Comparison of ENCODE assay signal across 1 cellular context in genomic region chr11:70876685-70877084, GRCh38.
TF ChIP-seq lines count a peak whose summit lies in the region.

No MANE protein-coding gene starts in this region.

TF ChIP-seq in WTC11, 78 proteins besides CTCF, POLR2A, EP300 and RAD21 (continued from another document):
- TF ChIP-seq, protein P1, sequence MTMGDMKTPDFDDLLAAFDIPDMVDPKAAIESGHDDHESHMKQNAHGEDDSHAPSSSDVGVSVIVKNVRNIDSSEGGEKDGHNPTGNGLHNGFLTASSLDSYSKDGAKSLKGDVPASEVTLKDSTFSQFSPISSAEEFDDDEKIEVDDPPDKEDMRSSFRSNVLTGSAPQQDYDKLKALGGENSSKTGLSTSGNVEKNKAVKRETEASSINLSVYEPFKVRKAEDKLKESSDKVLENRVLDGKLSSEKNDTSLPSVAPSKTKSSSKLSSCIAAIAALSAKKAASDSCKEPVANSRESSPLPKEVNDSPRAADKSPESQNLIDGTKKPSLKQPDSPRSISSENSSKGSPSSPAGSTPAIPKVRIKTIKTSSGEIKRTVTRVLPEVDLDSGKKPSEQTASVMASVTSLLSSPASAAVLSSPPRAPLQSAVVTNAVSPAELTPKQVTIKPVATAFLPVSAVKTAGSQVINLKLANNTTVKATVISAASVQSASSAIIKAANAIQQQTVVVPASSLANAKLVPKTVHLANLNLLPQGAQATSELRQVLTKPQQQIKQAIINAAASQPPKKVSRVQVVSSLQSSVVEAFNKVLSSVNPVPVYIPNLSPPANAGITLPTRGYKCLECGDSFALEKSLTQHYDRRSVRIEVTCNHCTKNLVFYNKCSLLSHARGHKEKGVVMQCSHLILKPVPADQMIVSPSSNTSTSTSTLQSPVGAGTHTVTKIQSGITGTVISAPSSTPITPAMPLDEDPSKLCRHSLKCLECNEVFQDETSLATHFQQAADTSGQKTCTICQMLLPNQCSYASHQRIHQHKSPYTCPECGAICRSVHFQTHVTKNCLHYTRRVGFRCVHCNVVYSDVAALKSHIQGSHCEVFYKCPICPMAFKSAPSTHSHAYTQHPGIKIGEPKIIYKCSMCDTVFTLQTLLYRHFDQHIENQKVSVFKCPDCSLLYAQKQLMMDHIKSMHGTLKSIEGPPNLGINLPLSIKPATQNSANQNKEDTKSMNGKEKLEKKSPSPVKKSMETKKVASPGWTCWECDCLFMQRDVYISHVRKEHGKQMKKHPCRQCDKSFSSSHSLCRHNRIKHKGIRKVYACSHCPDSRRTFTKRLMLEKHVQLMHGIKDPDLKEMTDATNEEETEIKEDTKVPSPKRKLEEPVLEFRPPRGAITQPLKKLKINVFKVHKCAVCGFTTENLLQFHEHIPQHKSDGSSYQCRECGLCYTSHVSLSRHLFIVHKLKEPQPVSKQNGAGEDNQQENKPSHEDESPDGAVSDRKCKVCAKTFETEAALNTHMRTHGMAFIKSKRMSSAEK (CRISPR knock-in tag; IDR thresholded peaks at IDR 0.05; ENCODE audit: borderline replicate concordance), result no peak
- TF ChIP-seq TEAD4 (CRISPR knock-in tag; IDR thresholded peaks at IDR 0.05) (no peak), PRRX2 (CRISPR knock-in tag; IDR thresholded peaks at IDR 0.05) (no peak), TP53 (CRISPR knock-in tag; IDR thresholded peaks at IDR 0.05) (no peak), CREB1 (CRISPR knock-in tag; IDR thresholded peaks at IDR 0.05) (no peak), ESRRA (CRISPR knock-in tag; IDR thresholded peaks at IDR 0.05; ENCODE audit: borderline replicate concordance) (no peak), GRHL2 (CRISPR knock-in tag; IDR thresholded peaks at IDR 0.05; ENCODE audit: insufficient replicate concordance, severe bottlenecking) (no peak), ZNF121 (CRISPR knock-in tag; IDR thresholded peaks at IDR 0.05) (no peak)
- TF ChIP-seq, protein P2, sequence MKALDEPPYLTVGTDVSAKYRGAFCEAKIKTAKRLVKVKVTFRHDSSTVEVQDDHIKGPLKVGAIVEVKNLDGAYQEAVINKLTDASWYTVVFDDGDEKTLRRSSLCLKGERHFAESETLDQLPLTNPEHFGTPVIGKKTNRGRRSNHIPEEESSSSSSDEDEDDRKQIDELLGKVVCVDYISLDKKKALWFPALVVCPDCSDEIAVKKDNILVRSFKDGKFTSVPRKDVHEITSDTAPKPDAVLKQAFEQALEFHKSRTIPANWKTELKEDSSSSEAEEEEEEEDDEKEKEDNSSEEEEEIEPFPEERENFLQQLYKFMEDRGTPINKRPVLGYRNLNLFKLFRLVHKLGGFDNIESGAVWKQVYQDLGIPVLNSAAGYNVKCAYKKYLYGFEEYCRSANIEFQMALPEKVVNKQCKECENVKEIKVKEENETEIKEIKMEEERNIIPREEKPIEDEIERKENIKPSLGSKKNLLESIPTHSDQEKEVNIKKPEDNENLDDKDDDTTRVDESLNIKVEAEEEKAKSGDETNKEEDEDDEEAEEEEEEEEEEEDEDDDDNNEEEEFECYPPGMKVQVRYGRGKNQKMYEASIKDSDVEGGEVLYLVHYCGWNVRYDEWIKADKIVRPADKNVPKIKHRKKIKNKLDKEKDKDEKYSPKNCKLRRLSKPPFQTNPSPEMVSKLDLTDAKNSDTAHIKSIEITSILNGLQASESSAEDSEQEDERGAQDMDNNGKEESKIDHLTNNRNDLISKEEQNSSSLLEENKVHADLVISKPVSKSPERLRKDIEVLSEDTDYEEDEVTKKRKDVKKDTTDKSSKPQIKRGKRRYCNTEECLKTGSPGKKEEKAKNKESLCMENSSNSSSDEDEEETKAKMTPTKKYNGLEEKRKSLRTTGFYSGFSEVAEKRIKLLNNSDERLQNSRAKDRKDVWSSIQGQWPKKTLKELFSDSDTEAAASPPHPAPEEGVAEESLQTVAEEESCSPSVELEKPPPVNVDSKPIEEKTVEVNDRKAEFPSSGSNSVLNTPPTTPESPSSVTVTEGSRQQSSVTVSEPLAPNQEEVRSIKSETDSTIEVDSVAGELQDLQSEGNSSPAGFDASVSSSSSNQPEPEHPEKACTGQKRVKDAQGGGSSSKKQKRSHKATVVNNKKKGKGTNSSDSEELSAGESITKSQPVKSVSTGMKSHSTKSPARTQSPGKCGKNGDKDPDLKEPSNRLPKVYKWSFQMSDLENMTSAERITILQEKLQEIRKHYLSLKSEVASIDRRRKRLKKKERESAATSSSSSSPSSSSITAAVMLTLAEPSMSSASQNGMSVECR (CRISPR knock-in tag; IDR thresholded peaks at IDR 0.05; ENCODE audit: borderline replicate concordance), result no peak
- TF ChIP-seq, protein P3, sequence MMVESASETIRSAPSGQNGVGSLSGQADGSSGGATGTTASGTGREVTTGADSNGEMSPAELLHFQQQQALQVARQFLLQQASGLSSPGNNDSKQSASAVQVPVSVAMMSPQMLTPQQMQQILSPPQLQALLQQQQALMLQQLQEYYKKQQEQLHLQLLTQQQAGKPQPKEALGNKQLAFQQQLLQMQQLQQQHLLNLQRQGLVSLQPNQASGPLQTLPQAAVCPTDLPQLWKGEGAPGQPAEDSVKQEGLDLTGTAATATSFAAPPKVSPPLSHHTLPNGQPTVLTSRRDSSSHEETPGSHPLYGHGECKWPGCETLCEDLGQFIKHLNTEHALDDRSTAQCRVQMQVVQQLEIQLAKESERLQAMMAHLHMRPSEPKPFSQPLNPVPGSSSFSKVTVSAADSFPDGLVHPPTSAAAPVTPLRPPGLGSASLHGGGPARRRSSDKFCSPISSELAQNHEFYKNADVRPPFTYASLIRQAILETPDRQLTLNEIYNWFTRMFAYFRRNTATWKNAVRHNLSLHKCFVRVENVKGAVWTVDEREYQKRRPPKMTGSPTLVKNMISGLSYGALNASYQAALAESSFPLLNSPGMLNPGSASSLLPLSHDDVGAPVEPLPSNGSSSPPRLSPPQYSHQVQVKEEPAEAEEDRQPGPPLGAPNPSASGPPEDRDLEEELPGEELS (CRISPR knock-in tag; IDR thresholded peaks at IDR 0.05), result no peak
